Comparison of ENCODE assay signal across 8 cellular contexts in genomic region chr16:4426021-4426684, GRCh38. TPM values are rescaled to one million over a fixed set of nuclear protein-coding genes. Genes with fewer than 3 reads are reported as not detected.
DNase-seq lines count a peak whose midpoint lies in the region; ATAC-seq, FAIRE-seq and TF ChIP-seq lines count a peak whose summit lies in the region.

No MANE protein-coding gene starts in this region.

- H3K36me3 Mint-ChIP-seq in progenitor cell of endocrine pancreas (ENCODE audit: insufficient read depth): peaks cover 7% of the 10 kb centered on the region

- no peaks in the 10 kb centered on the region for H4K20me1 ChIP-seq in fibroblast of lung (ENCODE audit: control insufficient read depth, extremely low read depth, insufficient read depth, low read length)

- TF ChIP-seq POLR2A in A549 (IDR thresholded peaks at IDR 0.05; ENCODE audit: low read length): no peak

- H3K27me3 ChIP-seq in fibroblast of lung (ENCODE audit: control insufficient read depth, insufficient read depth, low read length): no peaks in the 10 kb centered on the region

- TF ChIP-seq CTCF in A549 (IDR thresholded peaks at IDR 0.05): no peak
- no peak for TF ChIP-seq CTCF in fibroblast of lung (conservative IDR thresholded peaks at IDR 0.05 in 1 of 2, IDR thresholded peaks at IDR 0.05 in 1 of 2; ENCODE audit: low read depth in 1 of 2, low read length in 2 of 2)
- TF ChIP-seq CTCF in progenitor cell of endocrine pancreas (IDR thresholded peaks at IDR 0.05; ENCODE audit: unreplicated experiment): no peak

- H3K27ac Mint-ChIP-seq in progenitor cell of endocrine pancreas: peak overlapping the region; percentile 95

- peaks cover 18% of the 10 kb centered on the region for H3K4me1 ChIP-seq in A549
- peaks cover 7% of the 10 kb centered on the region for H3K4me1 ChIP-seq in fibroblast of lung (ENCODE audit: control insufficient read depth, extremely low read depth, insufficient read depth, low read length)

- peak overlapping the region; percentile 83 for H3K4me2 ChIP-seq in A549
- peak overlapping the region; percentile 54 for H3K4me2 ChIP-seq in fibroblast of lung (ENCODE audit: extremely low read depth, insufficient read depth, low read length)

- ATAC-seq in A549 (peak; percentile 62 to 65), GM18499 (IDR thresholded peaks at IDR 0.05; ENCODE audit: insufficient read depth, unreplicated experiment) (peak; percentile 30), HG02943 (IDR thresholded peaks at IDR 0.05; ENCODE audit: low read depth, unreplicated experiment) (peak; percentile 33)

- no peaks in the 10 kb centered on the region for H3K27me3 Mint-ChIP-seq in progenitor cell of endocrine pancreas

- CTCF ChIA-PET in A549 (lab: Yijun Ruan, JAX): interaction anchor here (2.4 kb wide), 1 partner anchor 9 kb away, joined by 5 read pairs; the partner anchor contains the start of gene CORO7

- H3K79me2 ChIP-seq in fibroblast of lung (ENCODE audit: control insufficient read depth, insufficient read depth, low read length): peaks cover 40% of the 10 kb centered on the region

- POLR2A ChIA-PET in A549 (lab: Yijun Ruan, JAX): no interaction called here

- WGBS in A549 (ENCODE audit: missing lambda C conversion rate): 4% methylated on average over 26 of the region's 31 CpGs

- TF ChIP-seq RAD21 in A549 (conservative IDR thresholded peaks at IDR 0.05 in 1 of 2, IDR thresholded peaks at IDR 0.05 in 1 of 2): no peak

- peak in 1 of 2 experiments; percentile 18 for DNase-seq in A549 (ENCODE audit: low read depth in 1 of 2, low spot score in 1 of 2)
- DNase-seq in SK-N-MC (ENCODE audit: low read depth, low spot score): no peak
- DNase-seq in fibroblast of lung (ENCODE audit: low read depth in 2 of 2): no peak
- no peak for DNase-seq in progenitor cell of endocrine pancreas (ENCODE audit: low spot score, unreplicated experiment)
- DNase-seq in NCI-H2029 (lab: John Stamatoyannopoulos, UW): no peak
- DNase-seq in DMS79 (lab: John Stamatoyannopoulos, UW): no peak

- H3K9me3 Mint-ChIP-seq in progenitor cell of endocrine pancreas (ENCODE audit: low read depth): no peaks in the 10 kb centered on the region

- H3K4me3 ChIP-seq in A549 (peak overlapping the region; percentile 84), SK-N-MC (peak overlapping the region; percentile 98), fibroblast of lung (replicated peaks in 1 of 4; ENCODE audit: control extremely low read depth in 1 of 4, insufficient read depth in 1 of 4, low read depth in 3 of 4, low read length in 4 of 4) (peak overlapping the region; percentile 75 to 94 (median 91))

- no peak for FAIRE-seq in A549 (lab: Jason Lieb, UNC)

- H3K9ac ChIP-seq in SK-N-MC (ENCODE audit: insufficient read length): peak overlapping the region; percentile 99
- peak overlapping the region; percentile 96 for H3K9ac ChIP-seq in fibroblast of lung (ENCODE audit: insufficient read depth, low read length)

- peak overlapping the region; percentile 98 for H3K4me3 Mint-ChIP-seq in progenitor cell of endocrine pancreas (ENCODE audit: low read depth)

- peaks cover 16% of the 10 kb centered on the region for H3K4me1 Mint-ChIP-seq in progenitor cell of endocrine pancreas (ENCODE audit: low read depth)

- H3K27ac ChIP-seq in A549: peak overlapping the region; percentile 95 to 96
- H3K27ac ChIP-seq in SK-N-MC: peak overlapping the region; percentile 100
- H3K27ac ChIP-seq in fibroblast of lung (ENCODE audit: insufficient read depth, low read length): peak overlapping the region; percentile 92

- H2AFZ ChIP-seq in fibroblast of lung (ENCODE audit: low read length): peak overlapping the region; percentile 68

- TF ChIP-seq EP300 in A549 (IDR thresholded peaks at IDR 0.05): no peak

- H3K36me3 ChIP-seq in SK-N-MC (ENCODE audit: insufficient read depth, low read length) (peaks cover 31% of the 10 kb centered on the region), fibroblast of lung (ENCODE audit: control insufficient read depth, insufficient read depth, low read length) (peaks cover 3% of the 10 kb centered on the region)

- no peaks in the 10 kb centered on the region for H3K9me3 ChIP-seq in A549
- H3K9me3 ChIP-seq in SK-N-MC (ENCODE audit: low read depth, low read length): no peaks in the 10 kb centered on the region
- H3K9me3 ChIP-seq in fibroblast of lung (ENCODE audit: control insufficient read depth, insufficient read depth, low read depth, low read length): no peaks in the 10 kb centered on the region

TF ChIP-seq in A549, 52 proteins besides CTCF, POLR2A, EP300 and RAD21 (continues in another document):
- TF ChIP-seq PHF8 (IDR thresholded peaks at IDR 0.05; ENCODE audit: borderline replicate concordance, low read depth): peak; percentile 92
- TF ChIP-seq ESRRA (IDR thresholded peaks at IDR 0.05; ENCODE audit: borderline replicate concordance, low read length): 0 out of 2 replicates have a peak, but pooled peaks have one; percentile 5
- no peak for TF ChIP-seq FOSB (CRISPR knock-in tag; IDR thresholded peaks at IDR 0.05)
- TF ChIP-seq PBX3 (IDR thresholded peaks at IDR 0.05): peak; percentile 16; the same call in 1 of the 2 replicates
- TF ChIP-seq KDM5A (IDR thresholded peaks at IDR 0.05): peak; percentile 95
- 0 out of 2 replicates have a peak, but pooled peaks have one; percentile 78 for TF ChIP-seq TFCP2L1 (CRISPR knock-in tag; IDR thresholded peaks at IDR 0.05)
- no peak for TF ChIP-seq NR3C1 (IDR thresholded peaks at IDR 0.05)
- TF ChIP-seq GATA3 (IDR thresholded peaks at IDR 0.05; ENCODE audit: borderline replicate concordance): no peak

RNA-seq across cellular contexts. Expression of gene DNAJA3, which starts 0.5 kb away (rescaled TPM):
- polyA plus RNA-seq in A549 (2011; rRNA removed) (70.9 and 77.2 TPM in 2 replicates), A549 (2017; fragmentation: RNase III; extraction: RNeasy Plus Mini Kit Qiagen cat#74134 plus additional on column Dnase treatment) (64.6 to 71.6 TPM (median 66.0 TPM) in 3 replicates), fibroblast of lung (27.8 and 39.8 TPM in 2 replicates)
- polyA plus RNA-seq in A549 (2012; cell fraction: cytosol; rRNA removed): 103 and 111 TPM in 2 replicates
- 109 and 116 TPM in 2 replicates for polyA plus RNA-seq in A549 (2012; cell fraction: nucleus; rRNA removed)
- polyA minus RNA-seq in A549 (2011; rRNA and poly(A)+ RNA removed): 47.4 and 54.4 TPM in 2 replicates
- total RNA-seq in fibroblast of lung (59.8 and 66.1 TPM in 2 replicates), progenitor cell of endocrine pancreas (38.8 and 42.3 TPM in 2 replicates)
- 22.3 and 32.2 TPM in 2 replicates for polyA plus RNA-seq in fibroblast of lung (2012)
- 30.6 and 36.4 TPM in 2 replicates for polyA minus RNA-seq in fibroblast of lung (ENCODE audit: low replicate concordance)

RNA-seq across cellular contexts. Expression of gene CORO7, which starts 9.8 kb away (rescaled TPM):
- polyA plus RNA-seq in A549 (2011; rRNA removed) (5.7 and 6.0 TPM in 2 replicates), A549 (2017; fragmentation: RNase III; extraction: RNeasy Plus Mini Kit Qiagen cat#74134 plus additional on column Dnase treatment) (11.1 to 12.6 TPM (median 11.9 TPM) in 3 replicates), fibroblast of lung (5.6 and 6.1 TPM in 2 replicates)
- polyA plus RNA-seq in A549 (2012; cell fraction: cytosol; rRNA removed): 13.3 and 15.4 TPM in 2 replicates
- 97.0 and 109 TPM in 2 replicates for polyA plus RNA-seq in A549 (2012; cell fraction: nucleus; rRNA removed)
- 19.1 and 19.6 TPM in 2 replicates for polyA minus RNA-seq in A549 (2011; rRNA and poly(A)+ RNA removed)
- total RNA-seq in fibroblast of lung (5.4 and 11.1 TPM in 2 replicates), progenitor cell of endocrine pancreas (25.7 and 35.2 TPM in 2 replicates)
- 7.2 and 8.6 TPM in 2 replicates for polyA plus RNA-seq in fibroblast of lung (2012)
- 16.1 and 18.2 TPM in 2 replicates for polyA minus RNA-seq in fibroblast of lung (ENCODE audit: low replicate concordance)

RNA-seq across cellular contexts. Expression of gene NMRAL1, which starts 48.3 kb away (rescaled TPM):
- polyA plus RNA-seq in A549 (2011; rRNA removed) (36.3 and 36.4 TPM in 2 replicates), A549 (2017; fragmentation: RNase III; extraction: RNeasy Plus Mini Kit Qiagen cat#74134 plus additional on column Dnase treatment) (47.4 to 55.8 TPM (median 48.8 TPM) in 3 replicates), fibroblast of lung (33.6 and 42.0 TPM in 2 replicates)
- 77.1 and 78.5 TPM in 2 replicates for polyA plus RNA-seq in A549 (2012; cell fraction: cytosol; rRNA removed)
- polyA plus RNA-seq in A549 (2012; cell fraction: nucleus; rRNA removed): 83.5 and 111 TPM in 2 replicates
- 54.9 and 55.1 TPM in 2 replicates for polyA minus RNA-seq in A549 (2011; rRNA and poly(A)+ RNA removed)
- total RNA-seq in fibroblast of lung (71.7 and 73.5 TPM in 2 replicates), progenitor cell of endocrine pancreas (47.1 and 48.7 TPM in 2 replicates)
- 39.4 and 49.0 TPM in 2 replicates for polyA plus RNA-seq in fibroblast of lung (2012)
- 59.8 and 96.4 TPM in 2 replicates for polyA minus RNA-seq in fibroblast of lung (ENCODE audit: low replicate concordance)

RNA-seq across cellular contexts. Expression of gene HMOX2, which starts 50.0 kb away (rescaled TPM):
- 35.4 and 37.3 TPM in 2 replicates for polyA plus RNA-seq in A549 (2011; rRNA removed)
- 65.7 and 69.4 TPM in 2 replicates for polyA plus RNA-seq in A549 (2012; cell fraction: cytosol; rRNA removed)
- 54.9 and 55.2 TPM in 2 replicates for polyA plus RNA-seq in A549 (2012; cell fraction: nucleus; rRNA removed)
- 47.7 to 49.6 TPM (median 49.5 TPM) in 3 replicates for polyA plus RNA-seq in A549 (2017; fragmentation: RNase III; extraction: RNeasy Plus Mini Kit Qiagen cat#74134 plus additional on column Dnase treatment)
- 30.2 and 35.8 TPM in 2 replicates for polyA minus RNA-seq in A549 (2011; rRNA and poly(A)+ RNA removed)
- total RNA-seq in fibroblast of lung: 40.0 and 40.6 TPM in 2 replicates
- polyA plus RNA-seq in fibroblast of lung: 45.7 and 54.7 TPM in 2 replicates
- 57.1 and 71.2 TPM in 2 replicates for polyA plus RNA-seq in fibroblast of lung (2012)
- 63.8 and 107 TPM in 2 replicates for polyA minus RNA-seq in fibroblast of lung (ENCODE audit: low replicate concordance)
- total RNA-seq in progenitor cell of endocrine pancreas: 28.5 and 30.1 TPM in 2 replicates

RNA-seq across cellular contexts. Expression of gene VASN, which starts 54.5 kb away (rescaled TPM):
- polyA plus RNA-seq in A549 (2011; rRNA removed): 2.0 and 2.3 TPM in 2 replicates
- polyA plus RNA-seq in A549 (2012; cell fraction: cytosol; rRNA removed): 6.1 and 9.5 TPM in 2 replicates
- 14.0 and 32.6 TPM in 2 replicates for polyA plus RNA-seq in A549 (2012; cell fraction: nucleus; rRNA removed)
- polyA plus RNA-seq in A549 (2017; fragmentation: RNase III; extraction: RNeasy Plus Mini Kit Qiagen cat#74134 plus additional on column Dnase treatment): 4.0 to 4.7 TPM (median 4.2 TPM) in 3 replicates
- 1.3 and 1.8 TPM in 2 replicates for polyA minus RNA-seq in A549 (2011; rRNA and poly(A)+ RNA removed)
- total RNA-seq in fibroblast of lung: 57.0 and 79.4 TPM in 2 replicates
- 30.6 and 61.9 TPM in 2 replicates for polyA plus RNA-seq in fibroblast of lung
- 85.6 and 136 TPM in 2 replicates for polyA plus RNA-seq in fibroblast of lung (2012)
- polyA minus RNA-seq in fibroblast of lung (ENCODE audit: low replicate concordance): 42.0 and 88.8 TPM in 2 replicates
- 3.8 and 4.0 TPM in 2 replicates for total RNA-seq in progenitor cell of endocrine pancreas
